Comparison of ENCODE assay signal across 24 cellular contexts in genomic region chr10:112695539-112695938, GRCh38.
"Had no signal": no experiment of that assay in that cellular context is flagged by ENCODE, and none has a peak within 500 bp of the region (broad histone marks: within the 10 kb centered on the region; RNA-seq: fewer than 3 reads in every experiment).

No MANE protein-coding gene starts in this region.

- H3K27ac Mint-ChIP-seq: endodermal cell; memory B cell; mesothelial cell of epicardium; natural killer cell treated with Interleukin-12 subunit alpha and Interleukin-12 subunit beta and Interleukin-15 and Interleukin-18, amount 100 ng/mL, for 72 hours; neural progenitor cell; stimulated activated memory B cell treated with anti-CD40 and anti-IgM and Interleukin-4, amounts not matched to agents 10 μg/mL and 1 μg/mL and 100 μg/mL, for 72 hours; stimulated activated naive CD8-positive, alpha-beta T cell treated with anti-CD3 and anti-CD28 coated beads, Interleukin-15, Interleukin-2, amounts not matched to agents 100 ng/mL and 50 ng/mL, for 24 hours had no signal

- ATAC-seq: foreskin keratinocyte; lower lobe of right lung; natural killer cell treated with Interleukin-12 subunit alpha and Interleukin-12 subunit beta and Interleukin-15 and Interleukin-18, amount 100 ng/mL, for 72 hours; psoas muscle; stimulated activated memory B cell treated with anti-CD40 and anti-IgM and Interleukin-4, amounts not matched to agents 10 μg/mL and 1 μg/mL and 100 μg/mL, for 72 hours had no signal

- H3K9me3 Mint-ChIP-seq: endodermal cell; memory B cell; mesothelial cell of epicardium; natural killer cell treated with Interleukin-12 subunit alpha and Interleukin-12 subunit beta and Interleukin-15 and Interleukin-18, amount 100 ng/mL, for 72 hours; neural progenitor cell; stimulated activated memory B cell treated with anti-CD40 and anti-IgM and Interleukin-4, amounts not matched to agents 10 μg/mL and 1 μg/mL and 100 μg/mL, for 72 hours; stimulated activated naive CD8-positive, alpha-beta T cell treated with anti-CD3 and anti-CD28 coated beads, Interleukin-15, Interleukin-2, amounts not matched to agents 100 ng/mL and 50 ng/mL, for 24 hours had no signal

- DNase-seq: effector CD4-positive, alpha-beta T cell; endodermal cell; erythroblast; foreskin keratinocyte; head of caudate nucleus; hippocampal formation; islet precursor cell; left ventricle myocardium inferior; lower lobe of right lung; nucleus accumbens; psoas muscle; retina; right lobe of liver; spleen; stimulated activated CD4-positive, alpha-beta T cell treated with anti-CD3 and anti-CD28 coated beads, Interleukin-15, amount 100 ng/mL, for 24 hours; stimulated activated CD4-positive, alpha-beta T cell treated with anti-CD3 and anti-CD28 coated beads, Interleukin-1b, Interleukin-23, amount 100 ng/mL, for 48 hours; stimulated activated CD4-positive, alpha-beta T cell treated with anti-CD3 and anti-CD28 coated beads, Interleukin-4, amount 100 ng/mL, for 24 hours; tibial artery had no signal

- H3K4me1 Mint-ChIP-seq: endodermal cell; memory B cell; stimulated activated memory B cell treated with anti-CD40 and anti-IgM and Interleukin-4, amounts not matched to agents 10 μg/mL and 1 μg/mL and 100 μg/mL, for 72 hours had no signal

- H3K36me3 Mint-ChIP-seq: natural killer cell treated with Interleukin-12 subunit alpha and Interleukin-12 subunit beta and Interleukin-15 and Interleukin-18, amount 100 ng/mL, for 72 hours; neural progenitor cell had no signal

- H3K4me3 Mint-ChIP-seq: endodermal cell; memory B cell; mesothelial cell of epicardium; natural killer cell treated with Interleukin-12 subunit alpha and Interleukin-12 subunit beta and Interleukin-15 and Interleukin-18, amount 100 ng/mL, for 72 hours; neural progenitor cell; stimulated activated memory B cell treated with anti-CD40 and anti-IgM and Interleukin-4, amounts not matched to agents 10 μg/mL and 1 μg/mL and 100 μg/mL, for 72 hours; stimulated activated naive CD8-positive, alpha-beta T cell treated with anti-CD3 and anti-CD28 coated beads, Interleukin-15, Interleukin-2, amounts not matched to agents 100 ng/mL and 50 ng/mL, for 24 hours had no signal

- H3K27me3 Mint-ChIP-seq: memory B cell; natural killer cell treated with Interleukin-12 subunit alpha and Interleukin-12 subunit beta and Interleukin-15 and Interleukin-18, amount 100 ng/mL, for 72 hours; stimulated activated memory B cell treated with anti-CD40 and anti-IgM and Interleukin-4, amounts not matched to agents 10 μg/mL and 1 μg/mL and 100 μg/mL, for 72 hours; stimulated activated naive CD8-positive, alpha-beta T cell treated with anti-CD3 and anti-CD28 coated beads, Interleukin-15, Interleukin-2, amounts not matched to agents 100 ng/mL and 50 ng/mL, for 24 hours had no signal
